ENCODE assay signal across 8 cellular contexts in genomic region chr7:75993689-75994387, GRCh38. TPM values are rescaled to one million over a fixed set of nuclear protein-coding genes. Genes with fewer than 3 reads are reported as not detected.
DNase-seq lines count a peak whose midpoint lies in the region; ATAC-seq, FAIRE-seq and TF ChIP-seq lines count a peak whose summit lies in the region.

No MANE protein-coding gene starts in this region.

- intact Hi-C loops in kidney (cut with DNase I) = no loop called here

- H3F3A ChIP-seq in smooth muscle cell (ENCODE audit: low read depth) = no peaks in the 10 kb centered on the region

- H3K4me3 ChIP-seq in GM08714 (ENCODE audit: low read length) = peak overlapping the region; percentile 80
- H3K4me3 ChIP-seq in kidney (ENCODE audit: low read length in 2 of 2) = peak overlapping the region; percentile 61 to 79
- peak overlapping the region; percentile 87 for H3K4me3 ChIP-seq in smooth muscle cell

- H3K27ac ChIP-seq in 22Rv1 (peak overlapping the region; percentile 86), cingulate gyrus (ENCODE audit: low read depth, low read length) (peak overlapping the region; percentile 81), kidney (ENCODE audit: low read depth in 2 of 2, low read length in 2 of 2) (peak overlapping the region; percentile 92 to 96), smooth muscle cell (ENCODE audit: low read depth) (no peak overlapping the region)

- H3K36me3 ChIP-seq in kidney (ENCODE audit: control insufficient read depth in 1 of 2, insufficient read depth in 2 of 2, low read length in 2 of 2) = no peaks in the 10 kb centered on the region
- H3K36me3 ChIP-seq in smooth muscle cell (ENCODE audit: low read depth) = no peaks in the 10 kb centered on the region

- ATAC-seq in HG03025 (IDR thresholded peaks at IDR 0.05; ENCODE audit: low FRiP score, unreplicated experiment) = peak; percentile 1

- no peaks in the 10 kb centered on the region for H3K79me2 ChIP-seq in smooth muscle cell (ENCODE audit: low read depth)

- peaks cover 8 to 22% of the 10 kb centered on the region in 2 donors for H3K4me1 ChIP-seq in kidney (ENCODE audit: control insufficient read depth in 1 of 2, insufficient read depth in 1 of 2, low read depth in 1 of 2, low read length in 2 of 2)
- peaks cover 6% of the 10 kb centered on the region for H3K4me1 ChIP-seq in smooth muscle cell (ENCODE audit: low read depth)

- 2% methylated on average over 33 of the region's 40 CpGs for WGBS in smooth muscle cell (ENCODE audit: low lambda C conversion rate)

- H2AFZ ChIP-seq in smooth muscle cell (ENCODE audit: low read depth) = peak overlapping the region; percentile 4

- DNase-seq in RPMI8226 (peak; percentile 51), kidney (peak; percentile 95), smooth muscle cell (lab: John Stamatoyannopoulos, UW; ENCODE audit: unreplicated experiment) (peak; percentile 48), OCI-M2 (lab: John Stamatoyannopoulos, UW; ENCODE audit: unreplicated experiment) (no peak)

- peak overlapping the region; percentile 55 to 90 for H3K9ac ChIP-seq in kidney (ENCODE audit: low read length in 2 of 2)
- peak overlapping the region; percentile 70 for H3K9ac ChIP-seq in smooth muscle cell (ENCODE audit: low read depth)

- no peaks in the 10 kb centered on the region for H3K9me3 ChIP-seq in kidney (ENCODE audit: control insufficient read depth in 1 of 2, low read length in 2 of 2)
- H3K9me3 ChIP-seq in smooth muscle cell (replicated peaks; ENCODE audit: low read depth) = no peaks in the 10 kb centered on the region

- H3K27me3 ChIP-seq in smooth muscle cell (ENCODE audit: low read depth) = no peaks in the 10 kb centered on the region

- TF ChIP-seq CTCF in 22Rv1 (IDR thresholded peaks at IDR 0.05) (no peak), kidney (IDR thresholded peaks at IDR 0.05; ENCODE audit: borderline replicate concordance, extremely low read depth, insufficient read depth) (no peak), smooth muscle cell (IDR thresholded peaks at IDR 0.05; ENCODE audit: borderline replicate concordance, insufficient read depth, poor library complexity, severe bottlenecking) (no peak)

- no peaks in the 10 kb centered on the region for H4K20me1 ChIP-seq in smooth muscle cell (ENCODE audit: low read depth)

- H3K4me2 ChIP-seq in smooth muscle cell = peak overlapping the region; percentile 99

- FAIRE-seq in kidney (lab: Jason Lieb, UNC) = no peak

RNA-seq across cellular contexts. Expression of gene TMEM120A, which starts 0.6 kb away (rescaled TPM):
- total RNA-seq in kidney (47.0 TPM), smooth muscle cell (20.3 and 42.9 TPM in 2 replicates)
- polyA plus RNA-seq in kidney (ENCODE audit: insufficient read depth, low read depth, low replicate concordance) (141 TPM), smooth muscle cell (37.2 and 45.5 TPM in 2 replicates)

RNA-seq across cellular contexts. Expression of gene STYXL1, which starts 54.0 kb away (rescaled TPM):
- total RNA-seq in kidney (29.9 TPM), smooth muscle cell (72.2 and 84.0 TPM in 2 replicates)
- polyA plus RNA-seq in kidney (ENCODE audit: insufficient read depth, low read depth, low replicate concordance) (55.5 TPM), smooth muscle cell (75.6 and 95.7 TPM in 2 replicates)

RNA-seq across cellular contexts. Expression of gene MDH2, which starts 54.1 kb away (rescaled TPM):
- 130 TPM for total RNA-seq in kidney
- 233 TPM for polyA plus RNA-seq in kidney (ENCODE audit: insufficient read depth, low read depth, low replicate concordance)
- 57.0 and 58.1 TPM in 2 replicates for total RNA-seq in smooth muscle cell
- 216 and 221 TPM in 2 replicates for polyA plus RNA-seq in smooth muscle cell
